1 cellular context compared by ENCODE assay signal in the genomic region with DNA sequence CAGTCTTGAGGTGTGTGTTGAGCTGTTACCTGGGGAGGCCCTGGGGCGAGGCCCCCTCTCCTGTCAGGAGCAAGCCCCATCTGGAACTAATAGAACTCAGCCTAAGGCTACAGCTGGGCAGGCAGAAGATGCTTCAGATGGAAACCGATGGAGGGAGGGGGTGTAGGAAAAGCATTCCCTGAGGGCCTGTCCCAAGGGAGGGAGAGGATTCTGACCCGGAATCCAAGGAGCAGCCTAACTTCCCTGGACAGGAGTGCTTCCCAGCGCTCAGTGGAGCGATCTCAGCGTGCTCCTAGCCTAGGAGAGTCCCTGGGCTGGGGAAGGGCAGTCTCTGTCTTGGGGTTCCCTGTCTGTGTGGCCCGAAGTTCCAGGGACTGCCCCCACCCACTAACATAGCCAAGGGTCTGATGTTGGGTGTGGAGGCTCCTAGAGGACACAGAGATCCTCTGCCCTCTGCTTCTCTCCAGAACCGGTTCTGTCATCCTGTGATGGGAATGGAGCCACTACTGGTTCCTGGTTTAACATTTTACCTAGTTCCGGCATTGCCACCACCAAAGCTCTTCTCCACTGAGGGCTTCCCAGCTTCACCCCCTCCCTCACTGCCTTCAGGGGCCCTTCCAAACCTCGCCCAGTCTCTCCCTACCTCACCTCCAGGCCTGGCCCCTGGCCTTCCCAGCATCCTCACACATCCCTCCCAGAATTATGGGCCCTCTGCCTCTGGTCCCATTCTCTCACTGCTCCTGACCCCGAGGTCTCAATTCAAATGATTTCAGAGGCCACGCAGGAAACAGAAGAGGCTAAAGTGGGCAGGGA.
TF ChIP-seq lines count a peak whose summit lies in the region.

No MANE protein-coding gene starts in this region.

TF ChIP-seq in GM23338, 12 proteins besides CTCF, POLR2A, EP300 and RAD21 (continued from another document):
- TF ChIP-seq ZNF331 (CRISPR knock-in tag; IDR thresholded peaks at IDR 0.05; ENCODE audit: low read depth): no peak
- no peak for TF ChIP-seq ZNF114 (CRISPR knock-in tag; IDR thresholded peaks at IDR 0.05)
- no peak for TF ChIP-seq ZNF462 (CRISPR knock-in tag; IDR thresholded peaks at IDR 0.05)
- TF ChIP-seq CREB1 (CRISPR knock-in tag; IDR thresholded peaks at IDR 0.05; ENCODE audit: low read depth): no peak
- TF ChIP-seq JUNB (IDR thresholded peaks at IDR 0.05; ENCODE audit: unreplicated experiment): no peak
